Comparison of ENCODE assay signal across 9 cellular contexts in the genomic region with DNA sequence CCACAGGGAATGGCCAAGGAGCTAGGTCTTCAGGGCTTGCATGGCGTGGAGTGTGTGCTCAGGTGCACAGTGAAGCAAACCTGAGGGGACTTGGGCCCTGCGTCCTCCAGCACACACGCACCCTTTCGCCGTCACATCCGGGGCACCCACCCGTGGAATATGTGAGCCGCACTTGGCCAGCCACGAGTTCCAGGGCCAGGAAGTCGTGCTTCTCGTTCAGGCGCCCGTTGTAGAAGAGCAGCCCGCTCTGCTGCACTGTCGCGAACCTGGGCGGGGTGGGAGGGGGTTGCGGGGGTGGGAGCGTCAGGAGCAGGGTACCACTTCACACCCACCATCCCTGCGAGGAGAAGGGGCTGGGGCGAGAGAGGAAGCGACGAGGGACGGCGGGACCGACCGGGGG. TPM values are rescaled to one million over a fixed set of nuclear protein-coding genes. Genes with fewer than 3 reads are reported as not detected.
A peak's percentile ranks its signal among the peaks of the same experiment; 100 is the strongest.
DNase-seq lines count a peak whose midpoint lies in the region; ATAC-seq and TF ChIP-seq lines count a peak whose summit lies in the region.
"Had no signal": no experiment of that assay in that cellular context is flagged by ENCODE, and none has a peak within 500 bp of the region (broad histone marks: within the 10 kb centered on the region; RNA-seq: fewer than 3 reads in every experiment).

No MANE protein-coding gene starts in this region.

- TF ChIP-seq CTCF in right atrium auricular region (IDR thresholded peaks at IDR 0.05), result no peak

- no peaks in the 10 kb centered on the region for H3K36me3 ChIP-seq in right atrium auricular region

- ATAC-seq in GM18505 (IDR thresholded peaks at IDR 0.05; ENCODE audit: unreplicated experiment), result peak; percentile 4
- ATAC-seq in activated T-cell treated with anti-CD3 and anti-CD28 coated beads, Interleukin-2, amount 50 U/mL, for 4 hours, result peak; percentile 26 to 27
- ATAC-seq in GM21381 (IDR thresholded peaks at IDR 0.05; ENCODE audit: unreplicated experiment), result no peak

- no peak for TF ChIP-seq POLR2A in GM18505 (IDR thresholded peaks at IDR 0.05; ENCODE audit: borderline replicate concordance, extremely low read depth, insufficient read depth, insufficient read length)

- H3K4me1 ChIP-seq in right atrium auricular region, result peaks cover 0 to 20% of the 10 kb centered on the region in 2 donors

- no peaks in the 10 kb centered on the region for H3K36me3 Mint-ChIP-seq in activated T-cell treated with anti-CD3 and anti-CD28 coated beads, Interleukin-2, amount 50 U/mL, for 4 hours (ENCODE audit: insufficient read depth)

- H3K4me3 ChIP-seq in right atrium auricular region, result peak overlapping the region; percentile 46 to 69

- H3K9me3 ChIP-seq in right atrium auricular region, result no peaks in the 10 kb centered on the region

- H3K27me3 Mint-ChIP-seq in activated T-cell treated with anti-CD3 and anti-CD28 coated beads, Interleukin-2, amount 50 U/mL, for 4 hours (ENCODE audit: low read depth), result peaks cover 7% of the 10 kb centered on the region

- H3K9me3 Mint-ChIP-seq in activated T-cell treated with anti-CD3 and anti-CD28 coated beads, Interleukin-2, amount 50 U/mL, for 4 hours, result no peaks in the 10 kb centered on the region

- DNase-seq in activated T-cell treated with anti-CD3 and anti-CD28 coated beads, Interleukin-2, amount 50 U/mL, for 4 hours, result peak; percentile 56
- no peak for DNase-seq in right atrium auricular region (ENCODE audit: low spot score)
- DNase-seq in stimulated activated CD4-positive, alpha-beta T cell treated with anti-CD3 and anti-CD28 coated beads, Interleukin-2, amount 100 ng/mL, for 4 hours (ENCODE audit: low read depth), result peak; percentile 63
- no peak for DNase-seq in AML-193 (lab: John Stamatoyannopoulos, UW)
- no peak for DNase-seq in NCI-H2196 treated with DMSO at 0.1 percent for 48 hours (lab: John Stamatoyannopoulos, UW; ENCODE audit: unreplicated experiment)
- no peak for DNase-seq in NCI-H345 treated with DMSO at 0.1 percent for 48 hours (lab: John Stamatoyannopoulos, UW; ENCODE audit: unreplicated experiment)

- no peaks in the 10 kb centered on the region for H3K27me3 ChIP-seq in right atrium auricular region

- H3K27ac ChIP-seq in right atrium auricular region, result peak overlapping the region; percentile 68 to 70

- peak overlapping the region; percentile 78 for H3K4me3 Mint-ChIP-seq in activated T-cell treated with anti-CD3 and anti-CD28 coated beads, Interleukin-2, amount 50 U/mL, for 4 hours

- H3K4me1 Mint-ChIP-seq in activated T-cell treated with anti-CD3 and anti-CD28 coated beads, Interleukin-2, amount 50 U/mL, for 4 hours (ENCODE audit: low read depth), result peaks cover 12% of the 10 kb centered on the region

RNA-seq across cellular contexts. Expression of a gene that starts 7.1 kb away (rescaled TPM):
- total RNA-seq in activated T-cell treated with anti-CD3 and anti-CD28 coated beads, Interleukin-2, amount 50 U/mL, for 4 hours, result 10 to 100 TPM; 11.0 to 15.0 (median 12.3) TPM
- total RNA-seq in right atrium auricular region, result under 1 TPM; 0.11 to 0.59 TPM

RNA-seq across cellular contexts. Expression of a gene that starts 20.3 kb away (rescaled TPM):
- total RNA-seq in activated T-cell treated with anti-CD3 and anti-CD28 coated beads, Interleukin-2, amount 50 U/mL, for 4 hours, result 10 to 100 TPM; 14.4 to 17.5 (median 17.2) TPM
- 10 to 100 TPM in 1 of 2 donors, 1 to 10 TPM in 1; 9.6 to 10.1 TPM for total RNA-seq in right atrium auricular region

RNA-seq across cellular contexts. Expression of a gene that starts 30.1 kb away (rescaled TPM):
- total RNA-seq in activated T-cell treated with anti-CD3 and anti-CD28 coated beads, Interleukin-2, amount 50 U/mL, for 4 hours, result 10 to 100 TPM; 21.3 to 24.3 (median 22.0) TPM
- 10 to 100 TPM; 51.7 to 97.7 TPM for total RNA-seq in right atrium auricular region

RNA-seq across cellular contexts. Expression of a gene that starts 34.0 kb away (rescaled TPM):
- total RNA-seq in activated T-cell treated with anti-CD3 and anti-CD28 coated beads, Interleukin-2, amount 50 U/mL, for 4 hours, result not detected
- total RNA-seq in right atrium auricular region, result not detected
- total RNA-seq: activated CD8-positive, alpha-beta memory T cell treated with anti-CD3 and anti-CD28 coated beads for 36 hours had no signal

RNA-seq across cellular contexts. Expression of a gene that starts 46.1 kb away (rescaled TPM):
- total RNA-seq in activated T-cell treated with anti-CD3 and anti-CD28 coated beads, Interleukin-2, amount 50 U/mL, for 4 hours, result 100 to 1,000 TPM; 178 to 200 (median 193) TPM
- 100 to 1,000 TPM; 847 to 948 TPM for total RNA-seq in right atrium auricular region

Comparison
In these comparisons a context has a peak if more than half of its experiments do, and no peak if none do; other contexts are left out.
1. DNase-seq: peak in activated T-cell treated with anti-CD3 and anti-CD28 coated beads, Interleukin-2, amount 50 U/mL, for 4 hours (single experiment) and stimulated activated CD4-positive, alpha-beta T cell treated with anti-CD3 and anti-CD28 coated beads, Interleukin-2, amount 100 ng/mL, for 4 hours (single experiment); none in right atrium auricular region (single experiment), AML-193 (0 of 2), NCI-H2196 treated with DMSO at 0.1 percent for 48 hours (single experiment) and NCI-H345 treated with DMSO at 0.1 percent for 48 hours (single experiment).
2. RNA of a gene that starts 7.1 kb away (total RNA-seq): 11.0 to 15.0 TPM in activated T-cell treated with anti-CD3 and anti-CD28 coated beads, Interleukin-2, amount 50 U/mL, for 4 hours; 0.11 to 0.59 TPM in right atrium auricular region; every median in the first group is over 4 times any median in the second.